Comparison of ENCODE assay signal across 18 cellular contexts in the genomic region with DNA sequence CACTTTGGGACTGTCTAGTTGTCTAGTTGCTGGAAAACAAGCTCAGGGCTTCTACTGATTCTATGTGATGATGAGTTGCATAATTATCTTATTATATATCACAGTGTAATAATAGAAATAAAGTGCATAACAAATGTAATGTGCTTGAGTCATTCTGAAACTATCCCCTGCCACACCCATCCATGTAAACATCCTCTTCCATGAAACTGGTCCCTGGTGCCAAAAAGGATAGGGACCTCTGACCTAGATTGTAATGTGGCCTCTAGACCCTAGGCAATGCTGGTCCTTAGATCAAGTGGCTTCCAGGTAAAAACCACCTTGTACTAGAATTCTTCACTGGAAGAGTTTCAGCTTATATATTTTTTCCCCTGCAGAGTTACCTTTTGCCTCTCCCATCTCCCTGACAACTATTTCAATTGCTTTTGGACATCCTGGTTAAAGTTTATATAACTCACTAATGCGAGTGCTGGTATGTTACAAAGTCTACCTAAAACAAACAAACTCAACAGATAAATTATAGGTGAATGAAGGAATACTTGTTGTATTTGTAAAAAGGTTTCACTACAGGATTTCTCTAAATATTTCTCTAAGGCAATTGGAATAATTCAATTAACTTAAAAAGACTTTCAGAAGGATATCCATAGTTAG.
DNase-seq lines count a peak whose midpoint lies in the region; ATAC-seq, FAIRE-seq and TF ChIP-seq lines count a peak whose summit lies in the region.
"Had no signal": no experiment of that assay in that cellular context is flagged by ENCODE, and none has a peak within 500 bp of the region (broad histone marks: within the 10 kb centered on the region; RNA-seq: fewer than 3 reads in every experiment).

No MANE protein-coding gene starts in this region.

- no peaks in the 10 kb centered on the region for H3K9me1 ChIP-seq in endothelial cell of umbilical vein (replicated peaks; ENCODE audit: control insufficient read depth, extremely low read depth, insufficient read depth, low read length)

- intact Hi-C loops in Caco-2 (cut with micrococcal nuclease; ENCODE audit: unreplicated experiment) = no loop called here
- intact Hi-C loops in endothelial cell of umbilical vein (cut with micrococcal nuclease) = no loop called here
- intact Hi-C loops in mucosa of descending colon (cut with DNase I, micrococcal nuclease) = no loop called here

- FAIRE-seq in endothelial cell of umbilical vein (lab: Jason Lieb, UNC) = no peak

- H3K27me3 ChIP-seq in Caco-2 (replicated peaks; ENCODE audit: control insufficient read depth, insufficient read depth, low read length) = no peaks in the 10 kb centered on the region
- no peaks in the 10 kb centered on the region for H3K27me3 ChIP-seq in endothelial cell of umbilical vein (ENCODE audit: control insufficient read depth in 2 of 2, insufficient read depth in 2 of 2, low read length in 2 of 2)
- H3K27me3 ChIP-seq: cardiac muscle cell had no signal

- POLR2A ChIA-PET in Caco-2 (lab: Charles Lee) (no interaction called here), endothelial cell of umbilical vein (lab: Charles Lee) (no interaction called here)

- H3K4me2 ChIP-seq in endothelial cell of umbilical vein (ENCODE audit: insufficient read depth, low read length) = no peak overlapping the region

- DNase-seq in Caco-2 = peak; percentile 1 to 42
- DNase-seq in LHCN-M2 (ENCODE audit: low read depth) = peak; percentile 25
- DNase-seq in endothelial cell of umbilical vein (ENCODE audit: low read depth, low spot score) = peak; percentile 18
- DNase-seq in mucosa of descending colon = peak in 1 of 3 donors; percentile 35
- DNase-seq in SKM-1 (lab: John Stamatoyannopoulos, UW; ENCODE audit: unreplicated experiment) = no peak
- DNase-seq in stimulated activated CD4-positive, alpha-beta T cell treated with anti-CD3 and anti-CD28 coated beads, Interleukin-2, amount 100 ng/mL, for 48 hours = no peak
- no peak for DNase-seq in stimulated activated effector memory CD8-positive, alpha-beta T cell treated with anti-CD3 and anti-CD28 coated beads, Interleukin-12 subunit alpha, Interleukin-12 subunit beta, amount 100 ng/mL, for 72 hours (ENCODE audit: low spot score in 2 of 2)
- DNase-seq: activated CD8-positive, alpha-beta T cell treated with anti-CD3 and anti-CD28 coated beads for 36 hours; activated gamma-delta T cell treated with Interleukin-2 at 50 U/mL for 16 hours; NCI-H1105 treated with DMSO at 0.1 percent for 48 hours; Right ventricle myocardium superior; stimulated activated CD4-positive, alpha-beta T cell treated with anti-CD3 and anti-CD28 coated beads, Interleukin-4, amount 100 ng/mL, for 4 hours; stimulated activated naive CD4-positive, alpha-beta T cell had no signal

- no peaks in the 10 kb centered on the region for H3K79me2 ChIP-seq in endothelial cell of umbilical vein (ENCODE audit: control insufficient read depth, insufficient read depth, low read length)

- no peak overlapping the region for H3K9ac ChIP-seq in endothelial cell of umbilical vein (replicated peaks; ENCODE audit: extremely low read depth, insufficient read depth, low read length)

- H3K9me3 ChIP-seq in Caco-2 (no peaks in the 10 kb centered on the region), endothelial cell of umbilical vein (replicated peaks; ENCODE audit: control insufficient read depth, insufficient read depth, low read length) (no peaks in the 10 kb centered on the region), mucosa of descending colon (no peaks in the 10 kb centered on the region)
- H3K9me3 ChIP-seq: prostate gland had no signal

- CTCF ChIA-PET in Caco-2 (lab: Charles Lee) (no interaction called here), endothelial cell of umbilical vein (lab: Charles Lee) (interaction anchor here (0.7 kb wide), 1 partner anchor 1977 kb away, joined by 3 read pairs; no protein-coding TSS in a partner anchor)

- no peak for TF ChIP-seq POLR2A in endothelial cell of umbilical vein (IDR thresholded peaks at IDR 0.05; ENCODE audit: low read depth, low read length)

- H3K4me1 ChIP-seq in Caco-2 (peaks cover 16% of the 10 kb centered on the region), endothelial cell of umbilical vein (ENCODE audit: control insufficient read depth, extremely low read depth, insufficient read depth, low read length) (peaks cover 2% of the 10 kb centered on the region), mucosa of descending colon (ENCODE audit: low read depth) (no peaks in the 10 kb centered on the region)
- H3K4me1 ChIP-seq: prostate gland had no signal

- H3K27ac ChIP-seq in endothelial cell of umbilical vein (ENCODE audit: insufficient read depth, low read depth, low read length) = no peak overlapping the region
- H3K27ac ChIP-seq: cardiac muscle cell, prostate gland had no signal

- dilution Hi-C loops in endothelial cell of umbilical vein (cut with MboI; ENCODE audit: extremely low pct_ligation_motif_present, low sequenced_read_pairs) = no loop called here

- H3K9me3 Mint-ChIP-seq in Caco-2 (ENCODE audit: unreplicated experiment) = no peaks in the 10 kb centered on the region
- peaks cover 8% of the 10 kb centered on the region for H3K9me3 Mint-ChIP-seq in stimulated activated effector memory CD8-positive, alpha-beta T cell treated with anti-CD3 and anti-CD28 coated beads, Interleukin-12 subunit alpha, Interleukin-12 subunit beta, amount 100 ng/mL, for 72 hours

- no peak overlapping the region for H2AFZ ChIP-seq in endothelial cell of umbilical vein (ENCODE audit: low read depth, low read length)

- H3K4me3 ChIP-seq in Caco-2 (ENCODE audit: low read depth, low read length) = no peak overlapping the region
- H3K4me3 ChIP-seq in endothelial cell of umbilical vein (replicated peaks in 1 of 3; ENCODE audit: insufficient read depth in 1 of 3, low read depth in 1 of 3, low read length in 3 of 3) = no peak overlapping the region
- H3K4me3 ChIP-seq in mucosa of descending colon = no peak overlapping the region
- H3K4me3 ChIP-seq: cardiac muscle cell, prostate gland had no signal

- H3K27me3 Mint-ChIP-seq in Caco-2 (ENCODE audit: insufficient read depth, unreplicated experiment) = no peaks in the 10 kb centered on the region
- H3K27me3 Mint-ChIP-seq: activated CD8-positive, alpha-beta T cell treated with anti-CD3 and anti-CD28 coated beads for 36 hours; B cell had no signal

- H3K4me3 Mint-ChIP-seq in Caco-2 (ENCODE audit: unreplicated experiment) = no peak overlapping the region
- no peak overlapping the region for H3K4me3 Mint-ChIP-seq in stimulated activated effector memory CD8-positive, alpha-beta T cell treated with anti-CD3 and anti-CD28 coated beads, Interleukin-12 subunit alpha, Interleukin-12 subunit beta, amount 100 ng/mL, for 72 hours
- H3K4me3 Mint-ChIP-seq: activated CD8-positive, alpha-beta T cell treated with anti-CD3 and anti-CD28 coated beads for 36 hours; B cell; mesothelial cell of epicardium had no signal

- peak; percentile 96 for ATAC-seq in mucosa of descending colon
- no peak for ATAC-seq in GM19467 (IDR thresholded peaks at IDR 0.05; ENCODE audit: unreplicated experiment)
- ATAC-seq in stimulated activated effector memory CD8-positive, alpha-beta T cell treated with anti-CD3 and anti-CD28 coated beads, Interleukin-12 subunit alpha, Interleukin-12 subunit beta, amount 100 ng/mL, for 72 hours = no peak
- ATAC-seq: activated CD8-positive, alpha-beta T cell treated with anti-CD3 and anti-CD28 coated beads for 36 hours had no signal

- no peak for TF ChIP-seq CTCF in Caco-2 (IDR thresholded peaks at IDR 0.05; ENCODE audit: insufficient read depth in 1 of 2, low read depth in 1 of 2, low read length in 1 of 2, severe bottlenecking in 1 of 2, unreplicated experiment in 1 of 2)
- TF ChIP-seq CTCF in endothelial cell of umbilical vein (IDR thresholded peaks at IDR 0.05; ENCODE audit: extremely low read depth in 1 of 2, insufficient read depth in 1 of 2, low read depth in 1 of 2, low read length in 2 of 2) = no peak
- no peak for TF ChIP-seq CTCF in mucosa of descending colon (IDR thresholded peaks at IDR 0.05)

- BruUV-seq in Caco-2 (replicated peaks; lab: Mats Ljungman, UMichigan) (no TSS peak), endothelial cell of umbilical vein (replicated peaks; lab: Mats Ljungman, UMichigan) (no TSS peak)

- H3K27ac Mint-ChIP-seq in Caco-2 (ENCODE audit: unreplicated experiment) = no peak overlapping the region
- no peak overlapping the region for H3K27ac Mint-ChIP-seq in stimulated activated effector memory CD8-positive, alpha-beta T cell treated with anti-CD3 and anti-CD28 coated beads, Interleukin-12 subunit alpha, Interleukin-12 subunit beta, amount 100 ng/mL, for 72 hours
- H3K27ac Mint-ChIP-seq: activated CD8-positive, alpha-beta T cell treated with anti-CD3 and anti-CD28 coated beads for 36 hours; B cell; mesothelial cell of epicardium had no signal

- H4K20me1 ChIP-seq in endothelial cell of umbilical vein (replicated peaks; ENCODE audit: control insufficient read depth, extremely low read depth, insufficient read depth, low read length) = no peaks in the 10 kb centered on the region

- H3K4me1 Mint-ChIP-seq in Caco-2 (ENCODE audit: low read depth, unreplicated experiment) = peaks cover 5% of the 10 kb centered on the region
- H3K4me1 Mint-ChIP-seq in stimulated activated effector memory CD8-positive, alpha-beta T cell treated with anti-CD3 and anti-CD28 coated beads, Interleukin-12 subunit alpha, Interleukin-12 subunit beta, amount 100 ng/mL, for 72 hours = no peaks in the 10 kb centered on the region
- H3K4me1 Mint-ChIP-seq: B cell had no signal

- no peaks in the 10 kb centered on the region for H3K36me3 Mint-ChIP-seq in Caco-2 (ENCODE audit: insufficient read depth, unreplicated experiment)
- H3K36me3 Mint-ChIP-seq in stimulated activated effector memory CD8-positive, alpha-beta T cell treated with anti-CD3 and anti-CD28 coated beads, Interleukin-12 subunit alpha, Interleukin-12 subunit beta, amount 100 ng/mL, for 72 hours = no peaks in the 10 kb centered on the region
- H3K36me3 Mint-ChIP-seq: mesothelial cell of epicardium had no signal

- H3K36me3 ChIP-seq in Caco-2 (ENCODE audit: control insufficient read depth, insufficient read depth, low read length) (no peaks in the 10 kb centered on the region), endothelial cell of umbilical vein (ENCODE audit: control insufficient read depth in 2 of 2, extremely low read depth in 1 of 2, insufficient read depth in 2 of 2, low read length in 2 of 2) (no peaks in the 10 kb centered on the region), mucosa of descending colon (ENCODE audit: low read depth) (no peaks in the 10 kb centered on the region)
- H3K36me3 ChIP-seq: cardiac muscle cell, prostate gland had no signal

TF ChIP-seq in endothelial cell of umbilical vein, 7 proteins besides CTCF, POLR2A, EP300 and RAD21 (continues in another document):
- TF ChIP-seq POLR2AphosphoS5 (IDR thresholded peaks at IDR 0.05; ENCODE audit: insufficient read depth, low read depth, low read length) = no peak
- TF ChIP-seq MYC (IDR thresholded peaks at IDR 0.05; ENCODE audit: low read depth, low read length) = no peak
- no peak for TF ChIP-seq JUN (IDR thresholded peaks at IDR 0.05; ENCODE audit: borderline replicate concordance, insufficient read depth, insufficient read length, low read depth)
- TF ChIP-seq GATA2 (IDR thresholded peaks at IDR 0.05; ENCODE audit: insufficient read depth, insufficient read length, low read depth, low read length) = no peak

Comparison
In these comparisons a context has a peak if more than half of its experiments do, and no peak if none do; other contexts are left out.
1. DNase-seq: peak in Caco-2 (2 of 2), LHCN-M2 (single experiment) and endothelial cell of umbilical vein (single experiment); none in SKM-1 (single experiment), stimulated activated CD4-positive, alpha-beta T cell treated with anti-CD3 and anti-CD28 coated beads, Interleukin-2, amount 100 ng/mL, for 48 hours (0 of 2) and stimulated activated effector memory CD8-positive, alpha-beta T cell treated with anti-CD3 and anti-CD28 coated beads, Interleukin-12 subunit alpha, Interleukin-12 subunit beta, amount 100 ng/mL, for 72 hours (0 of 2).